ENCODE assay signal across 7 cellular contexts in genomic region chr1:32334864-32335618, GRCh38. TPM values are rescaled to one million over a fixed set of nuclear protein-coding genes. Genes with fewer than 3 reads are reported as not detected.
DNase-seq lines count a peak whose midpoint lies in the region; FAIRE-seq and TF ChIP-seq lines count a peak whose summit lies in the region.

No MANE protein-coding gene starts in this region.

- FAIRE-seq in HTR-8/SVneo (lab: Jason Lieb, UNC) = no peak

- peak overlapping the region; percentile 95 to 99 (median 98) for H3K4me3 Mint-ChIP-seq in brain

- H3K9me3 Mint-ChIP-seq in brain = peaks cover 0 to 4% (median 0%) of the 10 kb centered on the region in 5 experiments

- DNase-seq in HTR-8/SVneo (ENCODE audit: insufficient read length, low spot score) (peak; percentile 47), T-helper 22 cell (ENCODE audit: low read depth) (peak; percentile 44), iris pigment epithelial cell (ENCODE audit: low read depth) (peak; percentile 45), NCI-H226 (no peak)
- DNase-seq in stimulated activated CD4-positive, alpha-beta T cell treated with anti-CD3 and anti-CD28 coated beads, Interleukin-15, amount 100 ng/mL, for 24 hours = peak; percentile 67

- peak overlapping the region; percentile 68 to 99 (median 97) for H3K27ac Mint-ChIP-seq in brain

- peaks cover 64% of the 10 kb centered on the region for H3K4me1 Mint-ChIP-seq in brain

- H3K36me3 Mint-ChIP-seq in brain = peaks cover 42% of the 10 kb centered on the region

- TF ChIP-seq CTCF in GM12873 (IDR thresholded peaks at IDR 0.05; ENCODE audit: insufficient read depth, low read depth, low read length, missing control alignments) = peak; percentile 85
- peak; percentile 75 to 80 for TF ChIP-seq CTCF in brain (conservative IDR thresholded peaks at IDR 0.05)

- peaks cover 9% of the 10 kb centered on the region for H3K27me3 Mint-ChIP-seq in brain

RNA-seq across cellular contexts. Expression of gene MARCKSL1, which starts 1.0 kb away (rescaled TPM):
- 1,713 TPM for polyA plus RNA-seq in brain (ENCODE audit: insufficient read depth, low read depth, low replicate concordance)

RNA-seq across cellular contexts. Expression of gene FAM229A, which starts 27.2 kb away (rescaled TPM):
- polyA plus RNA-seq in brain (ENCODE audit: insufficient read depth, low read depth, low replicate concordance) = 3.0 TPM

RNA-seq across cellular contexts. Expression of gene TSSK3, which starts 27.3 kb away (rescaled TPM):
- not detected for polyA plus RNA-seq in brain (ENCODE audit: insufficient read depth, low read depth, low replicate concordance)

RNA-seq across cellular contexts. Expression of gene HDAC1, which starts 43.2 kb away (rescaled TPM):
- 81.1 TPM for polyA plus RNA-seq in brain (ENCODE audit: insufficient read depth, low read depth, low replicate concordance)

RNA-seq across cellular contexts. Expression of gene BSDC1, which starts 59.2 kb away (rescaled TPM):
- 121 TPM for polyA plus RNA-seq in brain (ENCODE audit: insufficient read depth, low read depth, low replicate concordance)
